ENCODE assay signal across 11 cellular contexts in genomic region chr5:173243808-173244305, GRCh38. TPM values are rescaled to one million over a fixed set of nuclear protein-coding genes. Genes with fewer than 3 reads are reported as not detected.
A peak's percentile ranks its signal among the peaks of the same experiment; 100 is the strongest.
DNase-seq lines count a peak whose midpoint lies in the region; ATAC-seq and TF ChIP-seq lines count a peak whose summit lies in the region.
"Had no signal": no experiment of that assay in that cellular context is flagged by ENCODE, and none has a peak within 500 bp of the region (broad histone marks: within the 10 kb centered on the region; RNA-seq: fewer than 3 reads in every experiment).

No MANE protein-coding gene starts in this region.

- peaks cover 58% of the 10 kb centered on the region for H3K4me1 ChIP-seq in HUES48 (ENCODE audit: control insufficient read depth, insufficient read depth, low read length)
- H3K4me1 ChIP-seq in esophagus muscularis mucosa: peaks cover 9 to 29% (median 17%) of the 10 kb centered on the region in 4 donors
- peaks cover 28% of the 10 kb centered on the region for H3K4me1 ChIP-seq in neural progenitor cell
- peaks cover 15% of the 10 kb centered on the region for H3K4me1 ChIP-seq in body of pancreas
- H3K4me1 ChIP-seq: uterus had no signal

- H3K36me3 Mint-ChIP-seq in neural progenitor cell: no peaks in the 10 kb centered on the region

- ATAC-seq in HG02610 (IDR thresholded peaks at IDR 0.05; ENCODE audit: unreplicated experiment) (no peak), body of pancreas (no peak)

- H3K4me2 ChIP-seq in neural progenitor cell: peak overlapping the region; percentile 66

- H3K9ac ChIP-seq in HUES48 (ENCODE audit: low read depth, low read length) (no peak overlapping the region), neural progenitor cell (no peak overlapping the region)

- H3K27me3 ChIP-seq in HUES48 (ENCODE audit: control insufficient read depth, insufficient read depth, low read length): peaks cover 100% of the 10 kb centered on the region
- peaks cover 0 to 93% (median 76%) of the 10 kb centered on the region in 4 donors for H3K27me3 ChIP-seq in esophagus muscularis mucosa
- H3K27me3 ChIP-seq in neural progenitor cell: peaks cover 100% of the 10 kb centered on the region
- H3K27me3 ChIP-seq in body of pancreas: peaks cover 0 to 37% of the 10 kb centered on the region in 2 donors

- no peak overlapping the region for H3K27ac Mint-ChIP-seq in neural progenitor cell

- TF ChIP-seq EP300 in esophagus muscularis mucosa (IDR thresholded peaks at IDR 0.05): no peak

- TF ChIP-seq POLR2A in esophagus muscularis mucosa (IDR thresholded peaks at IDR 0.05; ENCODE audit: low read depth) (no peak), body of pancreas (IDR thresholded peaks at IDR 0.05) (no peak)

- H3K27ac ChIP-seq in HUES48 (ENCODE audit: low read depth, low read length) (no peak overlapping the region), esophagus muscularis mucosa (replicated peaks in 1 of 4) (no peak overlapping the region), neural progenitor cell (no peak overlapping the region), body of pancreas (no peak overlapping the region)
- H3K27ac ChIP-seq: uterus had no signal

- peaks cover 86% of the 10 kb centered on the region for H3K27me3 Mint-ChIP-seq in neural progenitor cell (ENCODE audit: insufficient read depth, low read depth)

- peaks cover 63% of the 10 kb centered on the region for H3F3A ChIP-seq in neural progenitor cell (ENCODE audit: low read depth)

- peak overlapping the region; percentile 24 for H3K4me3 Mint-ChIP-seq in neural progenitor cell

- H3K9me3 Mint-ChIP-seq in neural progenitor cell: no peaks in the 10 kb centered on the region

- TF ChIP-seq CTCF in esophagus muscularis mucosa (IDR thresholded peaks at IDR 0.05): no peak
- no peak for TF ChIP-seq CTCF in neural progenitor cell (IDR thresholded peaks at IDR 0.05)
- TF ChIP-seq CTCF in body of pancreas (IDR thresholded peaks at IDR 0.05): no peak

- H3K79me2 ChIP-seq in neural progenitor cell (ENCODE audit: low read depth): no peaks in the 10 kb centered on the region

- H3K4me3 ChIP-seq in HUES48 (ENCODE audit: low read depth, low read length): peak overlapping the region; percentile 5; the same call in 1 of the 2 replicates
- H3K4me3 ChIP-seq in esophagus muscularis mucosa: peak overlapping the region in 3 of 4 donors; percentile 8 to 23 (median 15)
- peak overlapping the region; percentile 21 for H3K4me3 ChIP-seq in neural progenitor cell
- no peak overlapping the region for H3K4me3 ChIP-seq in body of pancreas
- H3K4me3 ChIP-seq: uterus had no signal

- H2AFZ ChIP-seq in neural progenitor cell (replicated peaks): peak overlapping the region; percentile 4

- H3K9me3 ChIP-seq in HUES48 (ENCODE audit: control insufficient read depth, insufficient read depth, low read length) (no peaks in the 10 kb centered on the region), esophagus muscularis mucosa (no peaks in the 10 kb centered on the region), neural progenitor cell (ENCODE audit: low read depth) (no peaks in the 10 kb centered on the region), body of pancreas (no peaks in the 10 kb centered on the region)
- H3K9me3 ChIP-seq: uterus had no signal

- DNase-seq in DMS53 (lab: John Stamatoyannopoulos, UW) (peak; percentile 57), DMS53 treated with DMSO at 0.1 percent for 48 hours (lab: John Stamatoyannopoulos, UW; ENCODE audit: unreplicated experiment) (no peak), esophagus muscularis mucosa (ENCODE audit: extremely low spot score) (no peak), neural progenitor cell (ENCODE audit: low spot score) (peak; percentile 60), GM19238 (ENCODE audit: insufficient read length, low spot score) (no peak), body of pancreas (no peak)
- DNase-seq: uterus had no signal

- peaks cover 36% of the 10 kb centered on the region for H3K4me1 Mint-ChIP-seq in neural progenitor cell

- H4K20me1 ChIP-seq in neural progenitor cell (ENCODE audit: low read depth): peaks cover 90% of the 10 kb centered on the region

- 6% methylated on average over 26 of the region's 44 CpGs for WGBS in esophagus muscularis mucosa
- 4% methylated on average over 33 to 44 of the region's 44 CpGs for WGBS in body of pancreas, 2 donors

- H3K36me3 ChIP-seq in HUES48 (ENCODE audit: control insufficient read depth, insufficient read depth, low read length) (no peaks in the 10 kb centered on the region), esophagus muscularis mucosa (no peaks in the 10 kb centered on the region), neural progenitor cell (no peaks in the 10 kb centered on the region), body of pancreas (replicated peaks in 1 of 2; ENCODE audit: insufficient read depth in 1 of 2, low read depth in 2 of 2) (no peaks in the 10 kb centered on the region)
- H3K36me3 ChIP-seq: uterus had no signal

- intact Hi-C loops in esophagus muscularis mucosa (cut with DNase I): no loop called here
- intact Hi-C loops in body of pancreas (cut with DNase I): no loop called here

RNA-seq across cellular contexts. Expression of gene NKX2-5, which starts 8.9 kb away (rescaled TPM):
- total RNA-seq in esophagus muscularis mucosa (not detected), neural progenitor cell (ENCODE audit: low replicate concordance) (not detected in 2 replicates), body of pancreas (not detected)
- total RNA-seq: activated CD8-positive, alpha-beta memory T cell treated with anti-CD3 and anti-CD28 coated beads for 36 hours; bronchial epithelial cell; uterus had no signal

Comparison
In these comparisons a context has a peak if more than half of its experiments do, and no peak if none do; other contexts are left out.
1. DNase-seq: peak in DMS53 (single experiment) and neural progenitor cell (single experiment); none in DMS53 treated with DMSO at 0.1 percent for 48 hours (single experiment), esophagus muscularis mucosa (single experiment), GM19238 (single experiment) and body of pancreas (0 of 4).
2. H3K4me3 ChIP-seq: peak in HUES48 (single experiment), esophagus muscularis mucosa (3 of 4) and neural progenitor cell (single experiment); none in body of pancreas (0 of 2).